ENCODE assay signal across 1 cellular context in the genomic region with DNA sequence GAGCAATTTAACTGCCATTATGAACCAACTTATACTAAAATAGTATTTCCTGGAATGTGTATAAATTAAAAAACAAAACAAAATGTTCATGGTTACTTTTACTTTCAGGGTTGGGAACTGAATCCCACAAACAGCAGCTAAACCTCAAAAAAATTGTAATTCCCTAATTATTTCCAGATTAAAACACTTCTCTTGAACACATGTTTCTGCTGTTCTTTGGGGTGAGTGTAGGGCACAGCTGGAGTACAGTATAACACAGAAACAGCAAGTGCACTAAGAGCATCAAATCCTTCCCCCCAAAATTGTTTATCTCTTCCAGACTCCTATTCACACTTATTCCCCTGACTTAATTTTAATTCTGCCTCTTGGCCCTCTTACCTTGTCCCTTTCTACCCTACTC.
TF ChIP-seq lines count a peak whose summit lies in the region.

No MANE protein-coding gene starts in this region.

TF ChIP-seq in HEK293, 187 proteins besides CTCF, POLR2A, EP300 and RAD21 (continued from another document):
- TF ChIP-seq PBX3 (CRISPR knock-in tag; IDR thresholded peaks at IDR 0.05), result no peak
TF ChIP-seq in HEK293: peak in this region for 1.
